8 cellular contexts compared by ENCODE assay signal in genomic region chr9:130681769-130682489, GRCh38. TPM values are rescaled to one million over a fixed set of nuclear protein-coding genes. Genes with fewer than 3 reads are reported as not detected.
DNase-seq lines count a peak whose midpoint lies in the region; ATAC-seq lines count a peak whose summit lies in the region.

No MANE protein-coding gene starts in this region.

- H3K9me3 Mint-ChIP-seq in activated naive CD8-positive, alpha-beta T cell treated with anti-CD3 and anti-CD28 coated beads, Interleukin-2, amount 10 ng/mL, durations not matched to agents 7 days and 5 days = no peaks in the 10 kb centered on the region

- no peaks in the 10 kb centered on the region for H3K36me3 Mint-ChIP-seq in activated naive CD8-positive, alpha-beta T cell treated with anti-CD3 and anti-CD28 coated beads, Interleukin-2, amount 10 ng/mL, durations not matched to agents 7 days and 5 days

- peak; percentile 23 for ATAC-seq in activated naive CD8-positive, alpha-beta T cell treated with anti-CD3 and anti-CD28 coated beads, Interleukin-2, amount 10 ng/mL, durations not matched to agents 7 days and 5 days (ENCODE audit: low read depth)
- ATAC-seq in HG02981 (IDR thresholded peaks at IDR 0.05; ENCODE audit: unreplicated experiment) = no peak

- H3K4me1 Mint-ChIP-seq in activated naive CD8-positive, alpha-beta T cell treated with anti-CD3 and anti-CD28 coated beads, Interleukin-2, amount 10 ng/mL, durations not matched to agents 7 days and 5 days = peaks cover 6% of the 10 kb centered on the region

- POLR2A ChIA-PET in activated naive CD8-positive, alpha-beta T cell treated with anti-CD3 and anti-CD28 coated beads, Interleukin-2, amount 10 ng/mL, durations not matched to agents 7 days and 5 days (lab: Charles Lee) = interaction anchor here (0.9 to 1.8 kb wide), 2 partner anchors 11 to 219 kb away, joined by 3 to 4 read pairs; partner anchors contain the start of gene EXOSC2

- peak overlapping the region; percentile 58 for H3K4me3 ChIP-seq in iPS-18c (ENCODE audit: insufficient read depth, low read depth, low read length)

- peak overlapping the region; percentile 87 for H3K4me3 Mint-ChIP-seq in activated naive CD8-positive, alpha-beta T cell treated with anti-CD3 and anti-CD28 coated beads, Interleukin-2, amount 10 ng/mL, durations not matched to agents 7 days and 5 days

- no peak overlapping the region for H3K27ac Mint-ChIP-seq in activated naive CD8-positive, alpha-beta T cell treated with anti-CD3 and anti-CD28 coated beads, Interleukin-2, amount 10 ng/mL, durations not matched to agents 7 days and 5 days

- no peaks in the 10 kb centered on the region for H3K9me3 ChIP-seq in iPS-18c (ENCODE audit: control insufficient read depth, insufficient read depth, low read length)

- DNase-seq in DMS53 (lab: John Stamatoyannopoulos, UW) (peak; percentile 86), DMS53 treated with DMSO at 0.1 percent for 48 hours (lab: John Stamatoyannopoulos, UW; ENCODE audit: unreplicated experiment) (no peak), M059J (ENCODE audit: low read depth) (peak; percentile 29), NCI-H526 treated with DMSO at 0.1 percent for 48 hours (lab: John Stamatoyannopoulos, UW) (no peak)
- peak; percentile 63 for DNase-seq in activated naive CD8-positive, alpha-beta T cell treated with anti-CD3 and anti-CD28 coated beads, Interleukin-2, amount 10 ng/mL, durations not matched to agents 7 days and 5 days
- peak; percentile 9 for DNase-seq in stimulated activated CD8-positive, alpha-beta memory T cell treated with anti-CD3 and anti-CD28 coated beads, Interleukin-12 subunit alpha, Interleukin-12 subunit beta, amount 100 ng/mL, for 4 hours (ENCODE audit: low read depth)

- H3K27me3 Mint-ChIP-seq in activated naive CD8-positive, alpha-beta T cell treated with anti-CD3 and anti-CD28 coated beads, Interleukin-2, amount 10 ng/mL, durations not matched to agents 7 days and 5 days = peaks cover 32% of the 10 kb centered on the region

RNA-seq across cellular contexts. Expression of gene EXOSC2, which starts 11.7 kb away (rescaled TPM):
- 27.4 and 44.1 TPM in 2 replicates for total RNA-seq in M059J (2014; rRNA removed; shearing (Covaris generic))
- 10 to 100 TPM; 57.2 to 58.8 TPM for total RNA-seq in activated naive CD8-positive, alpha-beta T cell treated with anti-CD3 and anti-CD28 coated beads, Interleukin-2, amount 10 ng/mL, durations not matched to agents 7 days and 5 days

RNA-seq across cellular contexts. Expression of gene PRDM12, which starts 17.5 kb away (rescaled TPM):
- total RNA-seq in M059J (2014; rRNA removed; shearing (Covaris generic)) = not detected in 2 replicates
- under 1 TPM in 1 of 2 experiments, not detected in 1; 0.17 TPM for total RNA-seq in activated naive CD8-positive, alpha-beta T cell treated with anti-CD3 and anti-CD28 coated beads, Interleukin-2, amount 10 ng/mL, durations not matched to agents 7 days and 5 days

Comparison
In these comparisons a context has a peak if more than half of its experiments do, and no peak if none do; other contexts are left out.
1. DNase-seq: peak in DMS53 (single experiment), M059J (single experiment), activated naive CD8-positive, alpha-beta T cell treated with anti-CD3 and anti-CD28 coated beads, Interleukin-2, amount 10 ng/mL, durations not matched to agents 7 days and 5 days (single experiment) and stimulated activated CD8-positive, alpha-beta memory T cell treated with anti-CD3 and anti-CD28 coated beads, Interleukin-12 subunit alpha, Interleukin-12 subunit beta, amount 100 ng/mL, for 4 hours (single experiment); none in DMS53 treated with DMSO at 0.1 percent for 48 hours (single experiment) and NCI-H526 treated with DMSO at 0.1 percent for 48 hours (single experiment).